In the genomic region with DNA sequence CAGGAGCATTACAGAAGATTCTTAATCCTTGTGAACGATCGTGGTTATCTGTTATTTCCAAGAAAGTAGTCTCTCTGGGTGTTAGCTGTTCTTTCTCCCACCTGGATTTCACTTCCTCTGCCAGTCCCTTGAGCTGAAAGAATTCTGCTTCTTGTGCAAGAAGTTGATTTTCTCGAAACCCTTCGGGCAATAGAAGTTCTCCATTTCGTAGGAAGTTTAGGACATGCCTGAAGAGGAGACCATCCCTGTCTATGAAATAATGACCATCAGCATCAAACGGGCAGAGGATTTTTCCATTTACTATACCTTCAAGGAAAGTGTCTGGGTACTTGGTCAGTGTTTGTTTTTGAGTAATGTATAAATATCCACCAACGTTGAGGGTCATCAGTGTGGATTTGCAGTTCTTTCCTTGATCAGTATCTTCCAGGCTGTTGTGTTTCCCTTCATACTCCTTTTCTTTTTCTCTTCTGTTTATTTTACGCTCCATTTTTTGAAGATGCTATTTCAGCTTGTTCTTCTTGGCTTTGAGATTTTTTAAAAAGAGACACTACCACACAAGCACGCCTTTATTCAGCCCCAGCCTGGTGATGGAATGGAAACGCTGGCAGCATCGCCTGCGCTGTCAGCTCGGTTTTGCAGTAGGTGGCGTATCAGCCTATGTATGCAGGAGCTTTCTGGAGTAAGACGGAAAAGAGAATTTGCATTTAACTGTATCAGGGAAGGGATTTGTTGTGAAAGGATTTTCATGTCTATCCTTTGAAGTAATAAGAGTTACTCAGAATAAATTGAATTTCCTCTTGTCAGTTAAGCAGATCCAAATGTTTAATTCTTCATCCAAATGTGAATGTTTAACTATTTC, we compare ENCODE assay signal across 1 cellular context.
TF ChIP-seq lines count a peak whose summit lies in the region.

No MANE protein-coding gene starts in this region.

TF ChIP-seq in A549, 52 proteins besides CTCF, POLR2A, EP300 and RAD21 (continued from another document):
- no peak for TF ChIP-seq NPAS2 (CRISPR knock-in tag; IDR thresholded peaks at IDR 0.05; ENCODE audit: borderline replicate concordance)
- TF ChIP-seq PHF8 (IDR thresholded peaks at IDR 0.05; ENCODE audit: borderline replicate concordance, low read depth), result no peak
